Comparison of ENCODE assay signal across 9 cellular contexts in genomic region chr18:49492694-49493033, GRCh38. TPM values are rescaled to one million over a fixed set of nuclear protein-coding genes. Genes with fewer than 3 reads are reported as not detected.
A peak's percentile ranks its signal among the peaks of the same experiment; 100 is the strongest.
DNase-seq lines count a peak whose midpoint lies in the region; ATAC-seq and TF ChIP-seq lines count a peak whose summit lies in the region.
"Had no signal": no experiment of that assay in that cellular context is flagged by ENCODE, and none has a peak within 500 bp of the region (broad histone marks: within the 10 kb centered on the region; RNA-seq: fewer than 3 reads in every experiment).

No MANE protein-coding gene starts in this region.

- no peak overlapping the region for H3K9ac ChIP-seq in Loucy (ENCODE audit: low read depth, low read length, poor library complexity, severe bottlenecking)

- H3K27ac Mint-ChIP-seq in activated CD4-positive, alpha-beta T cell treated with anti-CD3 and anti-CD28 coated beads for 36 hours = no peak overlapping the region
- peak overlapping the region; percentile 76 for H3K27ac Mint-ChIP-seq in central memory CD8-positive, alpha-beta T cell (ENCODE audit: low read depth)

- peaks cover 39% of the 10 kb centered on the region for H3K4me1 Mint-ChIP-seq in activated CD4-positive, alpha-beta T cell treated with anti-CD3 and anti-CD28 coated beads for 36 hours
- H3K4me1 Mint-ChIP-seq in central memory CD8-positive, alpha-beta T cell = peaks cover 52% of the 10 kb centered on the region

- DNase-seq in activated CD4-positive, alpha-beta T cell treated with anti-CD3 and anti-CD28 coated beads for 36 hours = no peak
- no peak for DNase-seq in activated CD4-positive, alpha-beta T cell treated with anti-CD3 and anti-CD28 coated beads, Interleukin-2, amount 50 U/mL, for 48 hours
- DNase-seq in central memory CD8-positive, alpha-beta T cell (ENCODE audit: low spot score in 2 of 2) = no peak
- DNase-seq in DMS79 treated with DMSO at 0.1 percent for 48 hours (lab: John Stamatoyannopoulos, UW) = no peak

- H3K4me3 ChIP-seq in Loucy (ENCODE audit: low read length, poor library complexity, severe bottlenecking) (no peak overlapping the region), neutrophil (ENCODE audit: low read depth in 1 of 2, low read length in 1 of 2) (peak overlapping the region; percentile 81 to 82)

- H3K9me3 ChIP-seq in Loucy (ENCODE audit: insufficient read depth, low read depth, low read length) (no peaks in the 10 kb centered on the region), neutrophil (no peaks in the 10 kb centered on the region)

- ATAC-seq in activated CD4-positive, alpha-beta T cell treated with anti-CD3 and anti-CD28 coated beads for 36 hours = no peak
- no peak for ATAC-seq in central memory CD8-positive, alpha-beta T cell (replicated peaks; ENCODE audit: extremely low read depth, poor library complexity, severe bottlenecking)
- ATAC-seq in HG02938 (IDR thresholded peaks at IDR 0.05; ENCODE audit: unreplicated experiment) (no peak), GM19351 (IDR thresholded peaks at IDR 0.05; ENCODE audit: unreplicated experiment) (no peak)

- peaks cover 29% of the 10 kb centered on the region for H3K36me3 ChIP-seq in Loucy (ENCODE audit: insufficient read depth, low read length)
- H3K36me3 ChIP-seq in neutrophil = peaks cover 36% of the 10 kb centered on the region

- CTCF ChIA-PET in activated CD4-positive, alpha-beta T cell treated with anti-CD3 and anti-CD28 coated beads for 36 hours (lab: Charles Lee) = interaction anchor here (0.6 kb wide), 1 partner anchor 13 kb away, joined by 3 read pairs; no protein-coding TSS in a partner anchor

- peaks cover 40% of the 10 kb centered on the region for H3K79me2 ChIP-seq in Loucy (ENCODE audit: insufficient read depth, low read length)

- peak overlapping the region; percentile 39; the same call in 1 of the 2 replicates for H2AFZ ChIP-seq in Loucy (ENCODE audit: low read length)

- no peaks in the 10 kb centered on the region for H3K9me2 ChIP-seq in Loucy (replicated peaks; ENCODE audit: low read depth, low read length)

- peaks cover 47% of the 10 kb centered on the region for H3K36me3 Mint-ChIP-seq in activated CD4-positive, alpha-beta T cell treated with anti-CD3 and anti-CD28 coated beads for 36 hours (ENCODE audit: low read depth)
- peaks cover 50% of the 10 kb centered on the region for H3K36me3 Mint-ChIP-seq in central memory CD8-positive, alpha-beta T cell (ENCODE audit: insufficient read depth)

- H3K4me3 Mint-ChIP-seq in activated CD4-positive, alpha-beta T cell treated with anti-CD3 and anti-CD28 coated beads for 36 hours = peak overlapping the region; percentile 95
- peak overlapping the region; percentile 83 for H3K4me3 Mint-ChIP-seq in central memory CD8-positive, alpha-beta T cell

- H3K27me3 ChIP-seq in Loucy (ENCODE audit: insufficient read depth, low read length, poor library complexity, severe bottlenecking) (peaks cover 8% of the 10 kb centered on the region), neutrophil (no peaks in the 10 kb centered on the region)

- peaks cover 23% of the 10 kb centered on the region for H3F3A ChIP-seq in Loucy (ENCODE audit: low read depth)

- no peaks in the 10 kb centered on the region for H3K9me3 Mint-ChIP-seq in activated CD4-positive, alpha-beta T cell treated with anti-CD3 and anti-CD28 coated beads for 36 hours (ENCODE audit: low read depth)
- no peaks in the 10 kb centered on the region for H3K9me3 Mint-ChIP-seq in central memory CD8-positive, alpha-beta T cell

- POLR2A ChIA-PET in activated CD4-positive, alpha-beta T cell treated with anti-CD3 and anti-CD28 coated beads for 36 hours (lab: Charles Lee) = no interaction called here

- TF ChIP-seq CTCF in Loucy (conservative IDR thresholded peaks at IDR 0.05; ENCODE audit: low read length) = no peak
- TF ChIP-seq CTCF in neutrophil (IDR thresholded peaks at IDR 0.05) = no peak

- H3K27me3 Mint-ChIP-seq in activated CD4-positive, alpha-beta T cell treated with anti-CD3 and anti-CD28 coated beads for 36 hours = no peaks in the 10 kb centered on the region
- no peaks in the 10 kb centered on the region for H3K27me3 Mint-ChIP-seq in central memory CD8-positive, alpha-beta T cell

- peak overlapping the region; percentile 12 for H3K4me2 ChIP-seq in Loucy (ENCODE audit: low read depth, low read length, poor library complexity, severe bottlenecking)

- peaks cover 45% of the 10 kb centered on the region for H4K20me1 ChIP-seq in Loucy (ENCODE audit: insufficient read depth, low read length, poor library complexity, severe bottlenecking)

- peak overlapping the region; percentile 82 for H3K27ac ChIP-seq in neutrophil

- peaks cover 26% of the 10 kb centered on the region for H3K4me1 ChIP-seq in Loucy (ENCODE audit: insufficient read depth, low read length, poor library complexity, severe bottlenecking)
- peaks cover 19 to 27% of the 10 kb centered on the region in 2 experiments for H3K4me1 ChIP-seq in neutrophil (ENCODE audit: control insufficient read depth in 1 of 2, insufficient read depth in 1 of 2, low read depth in 1 of 2, low read length in 1 of 2)
- H3K4me1 ChIP-seq: parathyroid adenoma had no signal

- intact Hi-C loops in activated CD4-positive, alpha-beta T cell treated with anti-CD3 and anti-CD28 coated beads for 36 hours (cut with DNase I, micrococcal nuclease) = loop anchor here (1.0 to 10.0 kb wide), 9 partner anchors 32 to 882 kb away; partner anchors contain the start of genes DYM (in 2 of the 2), ACAA2 (in 1 of the 2), CFAP53 (in 1 of the 2) and CXXC1 (in 1 of the 2)

RNA-seq across cellular contexts. Expression of gene RPL17, which starts 0.4 kb away (rescaled TPM):
- total RNA-seq in activated CD4-positive, alpha-beta T cell treated with anti-CD3 and anti-CD28 coated beads for 36 hours = 1,000 to 10,000 TPM; 2,340 to 2,373 TPM

RNA-seq across cellular contexts. Expression of gene C18orf32, which starts 5.6 kb away (rescaled TPM):
- 10 to 100 TPM; 12.7 to 20.0 TPM for total RNA-seq in activated CD4-positive, alpha-beta T cell treated with anti-CD3 and anti-CD28 coated beads for 36 hours

RNA-seq across cellular contexts. Expression of gene DYM, which starts 32.2 kb away (rescaled TPM):
- total RNA-seq in activated CD4-positive, alpha-beta T cell treated with anti-CD3 and anti-CD28 coated beads for 36 hours = 10 to 100 TPM; 66.1 to 67.3 TPM
